Comparison of ENCODE assay signal across 9 cellular contexts in genomic region chr5:141875022-141875740, GRCh38. TPM values are rescaled to one million over a fixed set of nuclear protein-coding genes. Genes with fewer than 3 reads are reported as not detected.
DNase-seq lines count a peak whose midpoint lies in the region; ATAC-seq, FAIRE-seq and TF ChIP-seq lines count a peak whose summit lies in the region.
"Had no signal": no experiment of that assay in that cellular context is flagged by ENCODE, and none has a peak within 500 bp of the region (broad histone marks: within the 10 kb centered on the region; RNA-seq: fewer than 3 reads in every experiment).

No MANE protein-coding gene starts in this region.

- CTCF ChIA-PET in OCI-LY7 (lab: Charles Lee; ENCODE audit: unreplicated experiment) = interaction anchor here (0.6 kb wide), 2 partner anchors 12 to 64 kb away, joined by 14 to 15 read pairs; no protein-coding TSS in a partner anchor

- WGBS in liver = 21% methylated on average over 9 of the region's 9 CpGs
- 32 to 45% (median 39%) methylated on average over 9 of the region's 9 CpGs for WGBS in spleen, 5 donors

- H3K4me1 Mint-ChIP-seq in activated T-helper 17 cell treated with anti-CD3 and anti-CD28 coated beads, Interleukin-2, amount 50 U/mL, for 72 hours = peaks cover 15% of the 10 kb centered on the region

- no peak for TF ChIP-seq POLR2A in spleen (IDR thresholded peaks at IDR 0.05)

- intact Hi-C loops in spleen (cut with DNase I; ENCODE audit: low total_unique reads) = loop anchor here (5.0 kb wide), 1 partner anchor 173 kb away; no protein-coding TSS in a partner anchor
- intact Hi-C loops in OCI-LY7 (cut with micrococcal nuclease; ENCODE audit: unreplicated experiment) = loop anchor here (5.0 kb wide), 2 partner anchors 38 to 63 kb away; no protein-coding TSS in a partner anchor

- peak overlapping the region; percentile 93 for H3K27ac ChIP-seq in HUES48 (ENCODE audit: low read depth, low read length)
- peak overlapping the region; percentile 62 to 70 for H3K27ac ChIP-seq in liver (ENCODE audit: low read depth in 1 of 2, low read length in 2 of 2)
- H3K27ac ChIP-seq in spleen = no peak overlapping the region
- no peak overlapping the region for H3K27ac ChIP-seq in OCI-LY7 (ENCODE audit: low read depth, low read length, poor library complexity, severe bottlenecking)

- POLR2A ChIA-PET in OCI-LY7 (lab: Charles Lee) = no interaction called here

- no peaks in the 10 kb centered on the region for H3K9me3 Mint-ChIP-seq in activated T-helper 17 cell treated with anti-CD3 and anti-CD28 coated beads, Interleukin-2, amount 50 U/mL, for 72 hours

- FAIRE-seq in bronchial epithelial cell (lab: Jason Lieb, UNC) = no peak

- H3K9me2 ChIP-seq in OCI-LY7 (ENCODE audit: insufficient read depth, low read length) = no peaks in the 10 kb centered on the region

- H3K4me1 ChIP-seq in HUES48 (ENCODE audit: control insufficient read depth, insufficient read depth, low read length) (peaks cover 53% of the 10 kb centered on the region), liver (ENCODE audit: control insufficient read depth in 4 of 4, insufficient read depth in 4 of 4, low read length in 3 of 4) (peaks cover 5 to 60% (median 42%) of the 10 kb centered on the region in 4 donors), spleen (peaks cover 31 to 47% (median 37%) of the 10 kb centered on the region in 6 donors), OCI-LY7 (ENCODE audit: insufficient read depth, low read length, poor library complexity, severe bottlenecking) (peaks cover 10% of the 10 kb centered on the region)

- no peak for TF ChIP-seq CTCF in bronchial epithelial cell (IDR thresholded peaks at IDR 0.05; ENCODE audit: insufficient read depth, low read length, severe bottlenecking)
- no peak for TF ChIP-seq CTCF in liver (IDR thresholded peaks at IDR 0.05; ENCODE audit: low read depth, low read length, missing input control)
- no peak for TF ChIP-seq CTCF in spleen (IDR thresholded peaks at IDR 0.05 in 8 of 11, conservative IDR thresholded peaks at IDR 0.05 in 3 of 11)
- TF ChIP-seq CTCF in OCI-LY7 (conservative IDR thresholded peaks at IDR 0.05; ENCODE audit: low read length) = no peak

- H3K79me2 ChIP-seq in OCI-LY7 (ENCODE audit: insufficient read depth, low read depth, low read length) = no peaks in the 10 kb centered on the region

- no TSS peak for BruUV-seq in OCI-LY7 (replicated peaks; lab: Mats Ljungman, UMichigan)

- H4K20me1 ChIP-seq in OCI-LY7 (ENCODE audit: insufficient read depth, low read length) = no peaks in the 10 kb centered on the region

- no peak overlapping the region for H2AFZ ChIP-seq in OCI-LY7 (ENCODE audit: low read length)

- no peaks in the 10 kb centered on the region for H3K36me3 Mint-ChIP-seq in activated T-helper 17 cell treated with anti-CD3 and anti-CD28 coated beads, Interleukin-2, amount 50 U/mL, for 72 hours (ENCODE audit: low read depth)

- ATAC-seq in activated T-helper 17 cell treated with anti-CD3 and anti-CD28 coated beads, Interleukin-2, amount 50 U/mL, for 72 hours (replicated peaks) = no peak

- H3K27me3 Mint-ChIP-seq in activated T-helper 17 cell treated with anti-CD3 and anti-CD28 coated beads, Interleukin-2, amount 50 U/mL, for 72 hours = peaks cover 57% of the 10 kb centered on the region

- H3K9me3 ChIP-seq in HUES48 (ENCODE audit: control insufficient read depth, insufficient read depth, low read length) (no peaks in the 10 kb centered on the region), liver (ENCODE audit: control insufficient read depth in 4 of 4, low read length in 3 of 4) (no peaks in the 10 kb centered on the region), spleen (no peaks in the 10 kb centered on the region), OCI-LY7 (ENCODE audit: low read length) (no peaks in the 10 kb centered on the region)
- H3K9me3 ChIP-seq: adrenal gland had no signal

- TF ChIP-seq RAD21 in liver (IDR thresholded peaks at IDR 0.05) = no peak

- H3K9ac ChIP-seq in HUES48 (ENCODE audit: low read depth, low read length) = 0 out of 2 replicates have a peak overlapping the region, but pooled peaks have one; percentile 81
- peak overlapping the region; percentile 24 to 28 for H3K9ac ChIP-seq in liver (ENCODE audit: low read depth in 1 of 2, low read length in 2 of 2)

- H3K4me3 ChIP-seq in HUES48 (ENCODE audit: low read depth, low read length) (peak overlapping the region; percentile 85), bronchial epithelial cell (ENCODE audit: low read depth, low read length) (peak overlapping the region; percentile 73), liver (ENCODE audit: low read depth in 1 of 3, low read length in 3 of 3) (peak overlapping the region; percentile 11 to 84 (median 78)), spleen (peak overlapping the region in 4 of 8 donors; percentile 48 to 76 (median 52)), OCI-LY7 (ENCODE audit: low read depth, low read length, poor library complexity, severe bottlenecking) (no peak overlapping the region)

- no peak overlapping the region for H3K27ac Mint-ChIP-seq in activated T-helper 17 cell treated with anti-CD3 and anti-CD28 coated beads, Interleukin-2, amount 50 U/mL, for 72 hours

- H3K36me3 ChIP-seq in HUES48 (ENCODE audit: control insufficient read depth, insufficient read depth, low read length) = 0 out of 2 replicates have a peak, but pooled peaks cover 5% of the 10 kb centered on the region
- no peaks in the 10 kb centered on the region for H3K36me3 ChIP-seq in bronchial epithelial cell (ENCODE audit: control insufficient read depth, insufficient read depth, low read length)
- H3K36me3 ChIP-seq in liver (ENCODE audit: control insufficient read depth in 4 of 4, insufficient read depth in 3 of 4, low read depth in 1 of 4, low read length in 3 of 4) = no peaks in the 10 kb centered on the region
- no peaks in the 10 kb centered on the region for H3K36me3 ChIP-seq in spleen
- no peaks in the 10 kb centered on the region for H3K36me3 ChIP-seq in OCI-LY7 (ENCODE audit: insufficient read depth, low read length)
- H3K36me3 ChIP-seq: adrenal gland had no signal

- H3K27me3 ChIP-seq in HUES48 (ENCODE audit: control insufficient read depth, insufficient read depth, low read length) (no peaks in the 10 kb centered on the region), bronchial epithelial cell (ENCODE audit: control insufficient read depth, insufficient read depth, low read length) (no peaks in the 10 kb centered on the region), liver (ENCODE audit: control insufficient read depth in 4 of 4, insufficient read depth in 4 of 4, low read length in 3 of 4) (no peaks in the 10 kb centered on the region), spleen (replicated peaks in 1 of 7) (peaks cover 13 to 96% (median 48%) of the 10 kb centered on the region in 7 donors)

- DNase-seq in bronchial epithelial cell (ENCODE audit: low read depth) = no peak
- DNase-seq in spleen = peak; percentile 30
- DNase-seq in T-helper 9 cell = no peak
- no peak for DNase-seq in OCI-LY7 (ENCODE audit: low spot score)
- DNase-seq in C1 segment of cervical spinal cord (lab: John Stamatoyannopoulos, UW) = no peak

- H3K4me3 Mint-ChIP-seq in activated T-helper 17 cell treated with anti-CD3 and anti-CD28 coated beads, Interleukin-2, amount 50 U/mL, for 72 hours = no peak overlapping the region

- H3K4me2 ChIP-seq in OCI-LY7 (ENCODE audit: low read length) = no peak overlapping the region

TF ChIP-seq in liver, 16 proteins besides CTCF, POLR2A, EP300 and RAD21 (continues in another document):
- TF ChIP-seq REST (IDR thresholded peaks at IDR 0.05) (no peak), FOXA1 (IDR thresholded peaks at IDR 0.05) (no peak), GABPA (IDR thresholded peaks at IDR 0.05 in 1 of 2, conservative IDR thresholded peaks at IDR 0.05 in 1 of 2) (no peak)
- TF ChIP-seq, protein P1, sequence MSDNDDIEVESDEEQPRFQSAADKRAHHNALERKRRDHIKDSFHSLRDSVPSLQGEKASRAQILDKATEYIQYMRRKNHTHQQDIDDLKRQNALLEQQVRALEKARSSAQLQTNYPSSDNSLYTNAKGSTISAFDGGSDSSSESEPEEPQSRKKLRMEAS (IDR thresholded peaks at IDR 0.05) = no peak

RNA-seq across cellular contexts. Expression of gene PCDH1, which starts 3.0 kb away (rescaled TPM):
- total RNA-seq in bronchial epithelial cell (85.3 and 140 TPM in 2 replicates), liver (10 to 100 TPM in 1 of 2 donors, 1 to 10 TPM in 1; 9.8 to 52.8 TPM), spleen (10 to 100 TPM in 2 of 7 donors, 1 to 10 TPM in 5; 2.6 to 11.4 (median 7.4) TPM), OCI-LY7 (2022) (0.41 TPM in 1 of 2 replicates, not detected in the other)
- polyA plus RNA-seq in liver (10 to 100 TPM in 1 of 2 donors, 1 to 10 TPM in 1; 9.3 to 20.1 TPM), spleen (1 to 10 TPM in 2 of 3 donors, under 1 TPM in 1; 0.30 to 2.2 (median 1.4) TPM)
- total RNA-seq in OCI-LY7 (2014; rRNA removed; shearing (Covaris generic)) = not detected in 2 replicates
- under 1 TPM in 1 of 2 donors, not detected in 1; 0.64 TPM for total RNA-seq in activated T-helper 17 cell treated with anti-CD3 and anti-CD28 coated beads, Interleukin-2, amount 50 U/mL, for 72 hours

RNA-seq across cellular contexts. Expression of gene DELE1, which starts 48.5 kb away (rescaled TPM):
- total RNA-seq in bronchial epithelial cell (14.0 and 19.2 TPM in 2 replicates), liver (10 to 100 TPM; 33.6 to 49.0 TPM), spleen (100 to 1,000 TPM; 101 to 194 (median 149) TPM), OCI-LY7 (2022) (78.5 and 89.4 TPM in 2 replicates)
- polyA plus RNA-seq in liver (10 to 100 TPM; 23.2 to 47.1 TPM), spleen (10 to 100 TPM; 36.1 to 83.3 (median 69.7) TPM)
- total RNA-seq in OCI-LY7 (2014; rRNA removed; shearing (Covaris generic)) = 67.9 and 81.2 TPM in 2 replicates
- 10 to 100 TPM; 80.4 to 82.8 TPM for total RNA-seq in activated T-helper 17 cell treated with anti-CD3 and anti-CD28 coated beads, Interleukin-2, amount 50 U/mL, for 72 hours

Comparison
In these comparisons a context has a peak if more than half of its experiments do, and no peak if none do; other contexts are left out.
1. H3K27ac ChIP-seq: peak in HUES48 (single experiment) and liver (2 of 2); none in spleen (0 of 8) and OCI-LY7 (single experiment).